In genomic region chrX:136534131-136534530, GRCh38 we compare ENCODE assay signal across 10 cellular contexts. TPM values are rescaled to one million over a fixed set of nuclear protein-coding genes. Genes with fewer than 3 reads are reported as not detected.
"Had no signal": no experiment of that assay in that cellular context is flagged by ENCODE, and none has a peak within 500 bp of the region (broad histone marks: within the 10 kb centered on the region; RNA-seq: fewer than 3 reads in every experiment).

No MANE protein-coding gene starts in this region.

- DNase-seq: H9, HFFc6, IMR-90, KG1 had no signal

- H3K4me3 Mint-ChIP-seq: GM23338, H9, HFFc6 had no signal

- H3K4me1 Mint-ChIP-seq: GM23338, H9 had no signal

- H3K9me3 Mint-ChIP-seq: GM23338, HFFc6 had no signal

- H3K27ac ChIP-seq: HL-60 had no signal

- H3K4me3 ChIP-seq: GM23338, K562 had no signal

- H3K27ac Mint-ChIP-seq: GM23338, H9, HFFc6 had no signal

- ATAC-seq: GM23338, HCT116, K562 had no signal

RNA-seq across cellular contexts. Expression of gene VGLL1, which starts 2.1 kb away (rescaled TPM):
- total RNA-seq: GM23338, H1, H9, HFFc6, HT1080, IMR-90, K562 had no signal

RNA-seq across cellular contexts. Expression of gene BRS3, which starts 46.4 kb away (rescaled TPM):
- total RNA-seq: GM23338, H1, H9, HFFc6, HT1080, IMR-90, K562 had no signal
